In the genomic region with DNA sequence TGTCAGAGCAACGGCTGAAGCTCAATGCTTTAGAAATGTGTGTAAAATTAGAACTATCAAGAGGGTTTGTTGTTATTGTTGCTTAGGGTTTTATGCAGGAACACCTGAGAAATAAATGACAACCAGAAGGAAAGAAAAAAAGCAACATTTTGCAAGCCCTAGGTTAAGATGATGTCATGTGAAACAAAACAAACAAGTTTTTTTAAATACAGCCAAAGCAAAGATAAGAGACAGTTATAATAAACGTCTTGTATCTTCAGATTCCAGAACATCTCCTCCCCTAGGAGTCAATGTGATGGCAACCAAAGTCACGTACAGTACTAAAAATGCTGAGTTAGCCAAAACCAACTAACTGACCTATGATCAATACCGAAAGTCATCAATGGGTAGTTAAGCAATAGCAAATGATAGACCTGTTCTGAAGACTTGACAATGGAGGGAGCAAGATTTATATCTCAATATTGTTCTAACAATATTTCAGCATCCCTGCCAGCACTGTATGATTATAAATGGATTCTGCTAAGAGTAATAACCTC, we compare ENCODE assay signal across 15 cellular contexts. TPM values are rescaled to one million over a fixed set of nuclear protein-coding genes. Genes with fewer than 3 reads are reported as not detected.
DNase-seq lines count a peak whose midpoint lies in the region; ATAC-seq and TF ChIP-seq lines count a peak whose summit lies in the region.
"Had no signal": no experiment of that assay in that cellular context is flagged by ENCODE, and none has a peak within 500 bp of the region (broad histone marks: within the 10 kb centered on the region; RNA-seq: fewer than 3 reads in every experiment).

No MANE protein-coding gene starts in this region.

- peak in 3 of 4 donors; percentile 40 to 64 (median 61) for ATAC-seq in right lobe of liver
- ATAC-seq in GM18502 (IDR thresholded peaks at IDR 0.05; ENCODE audit: poor library complexity, unreplicated experiment) = no peak

- intact Hi-C loops in dendritic cell treated with granulocyte-macrophage colony-stimulating factor and Interleukin-4, amounts not matched to agents 40 ng/mL and 50 ng/mL, for 4 days (cut with micrococcal nuclease) = no loop called here
- intact Hi-C loops in right lobe of liver (cut with DNase I) = no loop called here

- peak overlapping the region in 8 of 11 experiments; percentile 62 to 89 (median 82); a peak in 12 of 22 replicates for H3K27ac ChIP-seq in BLaER1 treated with 17β-estradiol and CSF1 and Interleukin-3, amounts not matched to agents 10 nM and 100 nM
- H3K27ac ChIP-seq in right lobe of liver = no peak overlapping the region
- H3K27ac ChIP-seq: KMS-11 had no signal

- no peak overlapping the region for H3K4me3 ChIP-seq in BLaER1 treated with 17β-estradiol and CSF1 and Interleukin-3, amounts not matched to agents 10 nM and 100 nM
- H3K4me3 ChIP-seq in Loucy (ENCODE audit: low read length, poor library complexity, severe bottlenecking) (no peak overlapping the region), right lobe of liver (no peak overlapping the region)

- H3K27me3 Mint-ChIP-seq in dendritic cell treated with granulocyte-macrophage colony-stimulating factor and Interleukin-4, amounts not matched to agents 40 ng/mL and 50 ng/mL, for 4 days = no peaks in the 10 kb centered on the region

- no peaks in the 10 kb centered on the region for H3K36me3 ChIP-seq in BLaER1 treated with 17β-estradiol and CSF1 and Interleukin-3, amounts not matched to agents 10 nM and 100 nM
- no peaks in the 10 kb centered on the region for H3K36me3 ChIP-seq in Loucy (ENCODE audit: insufficient read depth, low read length)
- no peaks in the 10 kb centered on the region for H3K36me3 ChIP-seq in right lobe of liver
- H3K36me3 ChIP-seq: BE2C had no signal

- TF ChIP-seq CTCF in Loucy (conservative IDR thresholded peaks at IDR 0.05; ENCODE audit: low read length) = no peak
- no peak for TF ChIP-seq CTCF in right lobe of liver (IDR thresholded peaks at IDR 0.05)
- TF ChIP-seq CTCF in GM20000 (IDR thresholded peaks at IDR 0.05; ENCODE audit: extremely low read depth, missing control alignments) = no peak

- no peaks in the 10 kb centered on the region for H3K9me3 Mint-ChIP-seq in dendritic cell treated with granulocyte-macrophage colony-stimulating factor and Interleukin-4, amounts not matched to agents 40 ng/mL and 50 ng/mL, for 4 days
- H3K9me3 Mint-ChIP-seq: CD8-positive, alpha-beta memory T cell had no signal

- no peak overlapping the region for H3K9ac ChIP-seq in BLaER1 treated with 17β-estradiol and CSF1 and Interleukin-3, amounts not matched to agents 10 nM and 100 nM
- no peak overlapping the region for H3K9ac ChIP-seq in Loucy (ENCODE audit: low read depth, low read length, poor library complexity, severe bottlenecking)
- H3K9ac ChIP-seq: KMS-11 had no signal

- H3F3A ChIP-seq in Loucy (ENCODE audit: low read depth) = no peaks in the 10 kb centered on the region

- peaks cover 67% of the 10 kb centered on the region for H3K4me1 Mint-ChIP-seq in dendritic cell treated with granulocyte-macrophage colony-stimulating factor and Interleukin-4, amounts not matched to agents 40 ng/mL and 50 ng/mL, for 4 days (ENCODE audit: low read depth)

- no peaks in the 10 kb centered on the region for H4K20me1 ChIP-seq in BLaER1 treated with 17β-estradiol and CSF1 and Interleukin-3, amounts not matched to agents 10 nM and 100 nM
- H4K20me1 ChIP-seq in Loucy (ENCODE audit: insufficient read depth, low read length, poor library complexity, severe bottlenecking) = no peaks in the 10 kb centered on the region

- peak overlapping the region; percentile 92 for H3K27ac Mint-ChIP-seq in dendritic cell treated with granulocyte-macrophage colony-stimulating factor and Interleukin-4, amounts not matched to agents 40 ng/mL and 50 ng/mL, for 4 days
- H3K27ac Mint-ChIP-seq: CD8-positive, alpha-beta memory T cell; IgD-negative memory B cell had no signal

- 0 out of 2 replicates have a peak overlapping the region, but pooled peaks have one; percentile 7 for H2AFZ ChIP-seq in Loucy (ENCODE audit: low read length)

- peaks cover 11 to 65% (median 34%) of the 10 kb centered on the region in 10 experiments for H3K4me1 ChIP-seq in BLaER1 treated with 17β-estradiol and CSF1 and Interleukin-3, amounts not matched to agents 10 nM and 100 nM
- peaks cover 11% of the 10 kb centered on the region for H3K4me1 ChIP-seq in Loucy (ENCODE audit: insufficient read depth, low read length, poor library complexity, severe bottlenecking)
- peaks cover 0 to 9% (median 0%) of the 10 kb centered on the region in 4 donors for H3K4me1 ChIP-seq in right lobe of liver
- H3K4me1 ChIP-seq: BE2C, Caco-2 had no signal

- no peaks in the 10 kb centered on the region for H3K36me3 Mint-ChIP-seq in dendritic cell treated with granulocyte-macrophage colony-stimulating factor and Interleukin-4, amounts not matched to agents 40 ng/mL and 50 ng/mL, for 4 days (ENCODE audit: low read depth)
- H3K36me3 Mint-ChIP-seq: CD14-positive monocyte; CD8-positive, alpha-beta memory T cell had no signal

- no peaks in the 10 kb centered on the region for H3K79me2 ChIP-seq in Loucy (ENCODE audit: insufficient read depth, low read length)

- no peaks in the 10 kb centered on the region for H3K27me3 ChIP-seq in BLaER1 treated with 17β-estradiol and CSF1 and Interleukin-3, amounts not matched to agents 10 nM and 100 nM
- no peaks in the 10 kb centered on the region for H3K27me3 ChIP-seq in Loucy (ENCODE audit: insufficient read depth, low read length, poor library complexity, severe bottlenecking)
- H3K27me3 ChIP-seq in right lobe of liver = no peaks in the 10 kb centered on the region
- H3K27me3 ChIP-seq: BE2C had no signal

- TF ChIP-seq POLR2A in right lobe of liver (IDR thresholded peaks at IDR 0.05) = no peak

- DNase-seq in right lobe of liver (no peak), NCI-H2227 treated with DMSO at 0.1 percent for 48 hours (lab: John Stamatoyannopoulos, UW) (no peak), GM20000 (ENCODE audit: low spot score) (no peak)
- DNase-seq: BE2C; Caco-2; CD8-positive, alpha-beta memory T cell; DMS53; HCEC 1CT had no signal

- WGBS in right lobe of liver (ENCODE audit: insufficient coverage, low coverage, low lambda C conversion rate, missing lambda C conversion rate) = 22% methylated on average over 4 of the region's 4 CpGs

- no peaks in the 10 kb centered on the region for H3K9me2 ChIP-seq in Loucy (replicated peaks; ENCODE audit: low read depth, low read length)

- no peak overlapping the region for H3K4me3 Mint-ChIP-seq in dendritic cell treated with granulocyte-macrophage colony-stimulating factor and Interleukin-4, amounts not matched to agents 40 ng/mL and 50 ng/mL, for 4 days
- H3K4me3 Mint-ChIP-seq: CD14-positive monocyte; CD8-positive, alpha-beta memory T cell; IgD-negative memory B cell had no signal

- H3K9me3 ChIP-seq in BLaER1 treated with 17β-estradiol and CSF1 and Interleukin-3, amounts not matched to agents 10 nM and 100 nM (replicated peaks in 1 of 11) = peaks cover 0 to 15% (median 0%) of the 10 kb centered on the region in 11 experiments; a peak in 3 of 22 replicates
- no peaks in the 10 kb centered on the region for H3K9me3 ChIP-seq in Loucy (ENCODE audit: insufficient read depth, low read depth, low read length)
- no peaks in the 10 kb centered on the region for H3K9me3 ChIP-seq in right lobe of liver
- H3K9me3 ChIP-seq: BE2C, Caco-2 had no signal

- peak overlapping the region in 5 of 11 experiments; percentile 78 to 92 (median 85); a peak in 9 of 22 replicates for H3K4me2 ChIP-seq in BLaER1 treated with 17β-estradiol and CSF1 and Interleukin-3, amounts not matched to agents 10 nM and 100 nM
- H3K4me2 ChIP-seq in Loucy (ENCODE audit: low read depth, low read length, poor library complexity, severe bottlenecking) = no peak overlapping the region
- H3K4me2 ChIP-seq: KMS-11 had no signal

RNA-seq across cellular contexts. Expression of a gene that starts 55.3 kb away (rescaled TPM):
- 10 to 100 TPM in 3 of 6 experiments, 1 to 10 TPM in 3; 3.5 to 20.5 (median 9.7) TPM for total RNA-seq in right lobe of liver

Comparison
In these comparisons a context has a peak if more than half of its experiments do, and no peak if none do; other contexts are left out.
1. H3K27ac ChIP-seq: peak in BLaER1 treated with 17β-estradiol and CSF1 and Interleukin-3, amounts not matched to agents 10 nM and 100 nM (8 of 11); none in right lobe of liver (0 of 3).